Comparison of ENCODE assay signal across 1 cellular context in the genomic region with DNA sequence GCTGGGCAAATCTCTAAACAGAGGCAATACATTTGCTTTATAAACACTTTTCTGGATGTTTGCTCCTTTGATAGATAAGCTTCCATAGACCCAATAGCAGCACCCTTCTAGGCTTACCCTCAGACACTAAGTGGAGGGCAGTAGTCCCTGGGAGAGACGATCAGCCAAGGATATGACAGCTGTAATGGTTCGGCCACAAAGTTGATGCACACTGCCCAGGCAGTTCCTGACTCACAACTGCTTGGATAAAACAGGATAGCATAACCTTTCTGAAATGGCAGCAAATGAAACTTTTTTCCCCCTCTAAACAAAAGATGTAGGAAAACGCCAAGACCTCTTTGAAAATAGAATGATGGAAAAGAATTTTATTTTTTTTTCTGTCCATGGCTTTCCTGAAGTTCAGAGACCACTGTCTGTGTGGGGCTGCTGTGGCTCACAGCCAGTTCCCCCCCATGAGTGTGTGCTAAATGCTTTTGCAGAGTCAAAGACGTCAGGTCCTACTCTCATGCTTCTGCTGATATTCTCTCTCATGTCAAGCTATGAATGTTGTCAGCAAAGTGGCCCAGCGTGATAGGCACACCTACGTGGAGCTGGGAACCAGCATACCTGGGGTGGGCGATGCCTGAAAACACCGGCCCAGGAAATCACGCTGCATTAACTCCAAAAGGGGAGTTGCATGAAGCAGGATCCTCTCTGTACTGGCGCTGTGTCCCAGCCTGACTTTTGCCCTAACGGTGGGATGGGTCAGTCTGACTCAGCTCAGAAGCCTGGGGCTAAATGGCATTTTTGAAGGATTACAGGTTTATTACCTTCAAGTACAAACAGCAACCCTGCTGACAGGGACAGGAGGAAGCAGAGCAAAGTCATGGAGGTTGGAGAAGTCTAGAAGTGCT.
TF ChIP-seq lines count a peak whose summit lies in the region.

No MANE protein-coding gene starts in this region.

TF ChIP-seq in IMR-90, 13 proteins besides CTCF, POLR2A, EP300 and RAD21:
- TF ChIP-seq CEBPB (IDR thresholded peaks at IDR 0.05; ENCODE audit: low read depth, low read length) (no peak), FOS (IDR thresholded peaks at IDR 0.05; ENCODE audit: low read depth, low read length) (0 out of 2 replicates have a peak, but pooled peaks have one; percentile 26)
